In genomic region chr7:65037740-65038678, GRCh38 we compare ENCODE assay signal across 8 cellular contexts. TPM values are rescaled to one million over a fixed set of nuclear protein-coding genes. Genes with fewer than 3 reads are reported as not detected.
DNase-seq lines count a peak whose midpoint lies in the region; ATAC-seq, FAIRE-seq and TF ChIP-seq lines count a peak whose summit lies in the region.

No MANE protein-coding gene starts in this region.

- H3K27ac Mint-ChIP-seq in activated T-helper 1 cell treated with anti-CD3 and anti-CD28 coated beads, Interleukin-12 subunit alpha, Interleukin-12 subunit beta, Interleukin-2, Interleukin-4 antibody, amounts not matched to agents 30 ng/mL and 10 ng/mL and 1 ng/mL, durations not matched to agents 14 hours and 24 hours and 36 hours, result peak overlapping the region; percentile 73
- no peak overlapping the region for H3K27ac Mint-ChIP-seq in nephron progenitor cell

- H3K4me1 Mint-ChIP-seq in activated T-helper 1 cell treated with anti-CD3 and anti-CD28 coated beads, Interleukin-12 subunit alpha, Interleukin-12 subunit beta, Interleukin-2, Interleukin-4 antibody, amounts not matched to agents 30 ng/mL and 10 ng/mL and 1 ng/mL, durations not matched to agents 14 hours and 24 hours and 36 hours (ENCODE audit: low read depth), result peaks cover 16% of the 10 kb centered on the region
- peaks cover 15% of the 10 kb centered on the region for H3K4me1 Mint-ChIP-seq in nephron progenitor cell

- H3K36me3 ChIP-seq in GM23248 (ENCODE audit: low read depth), result no peaks in the 10 kb centered on the region
- no peaks in the 10 kb centered on the region for H3K36me3 ChIP-seq in KOPT-K1 (ENCODE audit: insufficient read depth, low read length)
- no peaks in the 10 kb centered on the region for H3K36me3 ChIP-seq in fibroblast of lung (ENCODE audit: control insufficient read depth, insufficient read depth, low read length)

- H3K9me2 ChIP-seq in GM23248 (ENCODE audit: insufficient read depth), result no peaks in the 10 kb centered on the region

- in situ Hi-C loops in GM23248 (cut with MboI), result no loop called here

- H3K9me3 ChIP-seq in GM23248 (ENCODE audit: low read depth) (no peaks in the 10 kb centered on the region), KOPT-K1 (ENCODE audit: insufficient read depth, low read length, poor library complexity, severe bottlenecking) (no peaks in the 10 kb centered on the region), fibroblast of lung (ENCODE audit: control insufficient read depth, insufficient read depth, low read depth, low read length) (no peaks in the 10 kb centered on the region)

- WGBS in GM23248 (ENCODE audit: low coverage in 1 of 2, low lambda C conversion rate in 2 of 2, missing lambda C conversion rate in 2 of 2), 2 experiments, result 2 to 7% methylated on average over 11 to 56 of the region's 92 CpGs

- H2AFZ ChIP-seq in GM23248, result peak overlapping the region; percentile 85
- H2AFZ ChIP-seq in fibroblast of lung (ENCODE audit: low read length), result peak overlapping the region; percentile 64

- no peaks in the 10 kb centered on the region; the same call in 1 of the 2 replicates for H4K20me1 ChIP-seq in GM23248 (ENCODE audit: insufficient read depth)
- no peaks in the 10 kb centered on the region for H4K20me1 ChIP-seq in fibroblast of lung (ENCODE audit: control insufficient read depth, extremely low read depth, insufficient read depth, low read length)

- no peaks in the 10 kb centered on the region for H3K27me3 Mint-ChIP-seq in activated T-helper 1 cell treated with anti-CD3 and anti-CD28 coated beads, Interleukin-12 subunit alpha, Interleukin-12 subunit beta, Interleukin-2, Interleukin-4 antibody, amounts not matched to agents 30 ng/mL and 10 ng/mL and 1 ng/mL, durations not matched to agents 14 hours and 24 hours and 36 hours (ENCODE audit: insufficient read depth)
- no peaks in the 10 kb centered on the region for H3K27me3 Mint-ChIP-seq in nephron progenitor cell (ENCODE audit: low read depth, poor library complexity)

- peak overlapping the region; percentile 79 for H3K4me3 Mint-ChIP-seq in activated T-helper 1 cell treated with anti-CD3 and anti-CD28 coated beads, Interleukin-12 subunit alpha, Interleukin-12 subunit beta, Interleukin-2, Interleukin-4 antibody, amounts not matched to agents 30 ng/mL and 10 ng/mL and 1 ng/mL, durations not matched to agents 14 hours and 24 hours and 36 hours
- H3K4me3 Mint-ChIP-seq in nephron progenitor cell, result peak overlapping the region; percentile 72

- FAIRE-seq in RCC 7860 (lab: Jason Lieb, UNC), result no peak

- H3K9me3 Mint-ChIP-seq in activated T-helper 1 cell treated with anti-CD3 and anti-CD28 coated beads, Interleukin-12 subunit alpha, Interleukin-12 subunit beta, Interleukin-2, Interleukin-4 antibody, amounts not matched to agents 30 ng/mL and 10 ng/mL and 1 ng/mL, durations not matched to agents 14 hours and 24 hours and 36 hours, result peaks cover 4% of the 10 kb centered on the region
- H3K9me3 Mint-ChIP-seq in nephron progenitor cell, result peaks cover 7% of the 10 kb centered on the region

- peaks cover 11% of the 10 kb centered on the region for H3F3A ChIP-seq in GM23248 (ENCODE audit: insufficient read depth)

- H3K4me3 ChIP-seq in GM23248 (peak overlapping the region; percentile 84), fibroblast of lung (replicated peaks in 1 of 4; ENCODE audit: control extremely low read depth in 1 of 4, insufficient read depth in 1 of 4, low read depth in 3 of 4, low read length in 4 of 4) (peak overlapping the region; percentile 49 to 73 (median 56))

- H3K27ac ChIP-seq in GM23248 (peak overlapping the region; percentile 49), KOPT-K1 (ENCODE audit: low read depth, low read length, poor library complexity, severe bottlenecking) (peak overlapping the region; percentile 76), fibroblast of lung (ENCODE audit: insufficient read depth, low read length) (no peak overlapping the region)

- H3K79me2 ChIP-seq in GM23248 (ENCODE audit: insufficient read depth) (peaks cover 34% of the 10 kb centered on the region), fibroblast of lung (ENCODE audit: control insufficient read depth, insufficient read depth, low read length) (peaks cover 12% of the 10 kb centered on the region)

- H3K27me3 ChIP-seq in GM23248 (replicated peaks; ENCODE audit: insufficient read depth) (no peaks in the 10 kb centered on the region), fibroblast of lung (ENCODE audit: control insufficient read depth, insufficient read depth, low read length) (no peaks in the 10 kb centered on the region)

- H3K9ac ChIP-seq in GM23248 (peak overlapping the region; percentile 89), fibroblast of lung (ENCODE audit: insufficient read depth, low read length) (peak overlapping the region; percentile 72)

- H3K4me1 ChIP-seq in GM23248 (ENCODE audit: insufficient read depth), result peaks cover 10% of the 10 kb centered on the region
- H3K4me1 ChIP-seq in fibroblast of lung (ENCODE audit: control insufficient read depth, extremely low read depth, insufficient read depth, low read length), result no peaks in the 10 kb centered on the region

- TF ChIP-seq CTCF in fibroblast of lung (conservative IDR thresholded peaks at IDR 0.05 in 1 of 2, IDR thresholded peaks at IDR 0.05 in 1 of 2; ENCODE audit: low read depth in 1 of 2, low read length in 2 of 2), result no peak
- peak; percentile 23 for TF ChIP-seq CTCF in nephron progenitor cell (IDR thresholded peaks at IDR 0.05)

- peaks cover 4% of the 10 kb centered on the region for H3K36me3 Mint-ChIP-seq in activated T-helper 1 cell treated with anti-CD3 and anti-CD28 coated beads, Interleukin-12 subunit alpha, Interleukin-12 subunit beta, Interleukin-2, Interleukin-4 antibody, amounts not matched to agents 30 ng/mL and 10 ng/mL and 1 ng/mL, durations not matched to agents 14 hours and 24 hours and 36 hours (ENCODE audit: low read depth)
- H3K36me3 Mint-ChIP-seq in nephron progenitor cell (ENCODE audit: low read depth), result no peaks in the 10 kb centered on the region

- intact Hi-C loops in activated T-helper 1 cell treated with anti-CD3 and anti-CD28 coated beads, Interleukin-12 subunit alpha, Interleukin-12 subunit beta, Interleukin-2, Interleukin-4 antibody, amounts not matched to agents 30 ng/mL and 10 ng/mL and 1 ng/mL, durations not matched to agents 14 hours and 24 hours and 36 hours (cut with micrococcal nuclease), result loop anchor here (1.0 to 5.0 kb wide), 8 partner anchors 32 to 731 kb away; partner anchors contain the start of genes ERV3-1, ZNF107, ZNF138 and ZNF680

- peak; percentile 95 for ATAC-seq in stimulated activated naive CD8-positive, alpha-beta T cell treated with anti-CD3 and anti-CD28 coated beads, Interleukin-15, Interleukin-2, amounts not matched to agents 100 U/mL and 50 U/mL, for 24 hours

- DNase-seq in EH (ENCODE audit: low read depth) (peak; percentile 93), GM23248 (peak; percentile 97), RCC 7860 (ENCODE audit: low spot score) (peak; percentile 83), fibroblast of lung (ENCODE audit: low read depth in 2 of 2) (peak; percentile 90), nephron progenitor cell (peak; percentile 93)
- peak; percentile 83 for DNase-seq in activated T-helper 1 cell treated with anti-CD3 and anti-CD28 coated beads, Interleukin-12 subunit alpha, Interleukin-12 subunit beta, Interleukin-2, Interleukin-4 antibody, amounts not matched to agents 30 ng/mL and 10 ng/mL and 1 ng/mL, durations not matched to agents 14 hours and 24 hours and 36 hours (ENCODE audit: low spot score)
- DNase-seq in stimulated activated naive CD8-positive, alpha-beta T cell treated with anti-CD3 and anti-CD28 coated beads, Interleukin-15, Interleukin-2, amounts not matched to agents 100 U/mL and 50 U/mL, for 24 hours, result peak; percentile 92

- H3K4me2 ChIP-seq in GM23248 (ENCODE audit: unreplicated experiment) (peak overlapping the region; percentile 38), fibroblast of lung (ENCODE audit: extremely low read depth, insufficient read depth, low read length) (peak overlapping the region; percentile 35)

RNA-seq across cellular contexts. Expression of gene ERV3-1, which starts 31.5 kb away (rescaled TPM):
- 4.8 and 6.4 TPM in 2 replicates for total RNA-seq in GM23248 (2014; rRNA removed; shearing (Covaris generic))
- polyA plus RNA-seq in GM23248 (2016; fragmentation: Nextera tagmentation; extraction: Ambion mirVana) (5.9 and 8.1 TPM in 2 replicates), fibroblast of lung (4.2 and 4.3 TPM in 2 replicates)
- total RNA-seq in activated T-helper 1 cell treated with anti-CD3 and anti-CD28 coated beads, Interleukin-12 subunit alpha, Interleukin-12 subunit beta, Interleukin-2, Interleukin-4 antibody, amounts not matched to agents 30 ng/mL and 10 ng/mL and 1 ng/mL, durations not matched to agents 14 hours and 24 hours and 36 hours, result 6.7 and 8.7 TPM in 2 replicates
- total RNA-seq in fibroblast of lung, result 6.2 and 8.8 TPM in 2 replicates
- polyA plus RNA-seq in fibroblast of lung (2012), result 2.3 and 3.0 TPM in 2 replicates
- 5.4 and 5.7 TPM in 2 replicates for polyA minus RNA-seq in fibroblast of lung (ENCODE audit: low replicate concordance)

RNA-seq across cellular contexts. Expression of gene ZNF117, which starts 47.2 kb away (rescaled TPM):
- 2.8 and 4.3 TPM in 2 replicates for total RNA-seq in GM23248 (2014; rRNA removed; shearing (Covaris generic))
- polyA plus RNA-seq in GM23248 (2016; fragmentation: Nextera tagmentation; extraction: Ambion mirVana) (0.81 and 1.2 TPM in 2 replicates), fibroblast of lung (1.8 and 2.8 TPM in 2 replicates)
- 3.1 TPM in 2 replicates for total RNA-seq in activated T-helper 1 cell treated with anti-CD3 and anti-CD28 coated beads, Interleukin-12 subunit alpha, Interleukin-12 subunit beta, Interleukin-2, Interleukin-4 antibody, amounts not matched to agents 30 ng/mL and 10 ng/mL and 1 ng/mL, durations not matched to agents 14 hours and 24 hours and 36 hours
- total RNA-seq in fibroblast of lung, result 5.6 and 6.3 TPM in 2 replicates
- polyA plus RNA-seq in fibroblast of lung (2012), result 1.3 and 1.9 TPM in 2 replicates
- 0.07 and 0.16 TPM in 2 replicates for polyA minus RNA-seq in fibroblast of lung (ENCODE audit: low replicate concordance)
